In the genomic region with DNA sequence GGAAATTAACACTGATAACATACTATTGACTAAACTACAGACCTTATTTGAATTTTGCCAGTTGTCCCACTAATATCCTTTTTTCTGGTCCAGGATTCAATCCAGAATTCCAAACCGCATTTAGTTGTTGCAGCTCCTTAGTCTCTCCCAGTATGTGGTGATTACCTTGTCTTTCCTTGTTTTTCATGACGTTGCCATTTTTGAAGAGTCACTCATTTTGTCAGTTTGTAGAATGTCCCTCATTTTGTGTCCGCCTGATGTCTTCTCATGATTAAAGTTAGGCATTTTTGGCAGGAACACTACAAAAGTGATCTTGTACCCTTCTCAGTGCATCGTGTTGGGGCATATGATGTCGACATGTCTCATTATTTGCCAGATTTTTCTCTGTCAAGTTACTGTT, we compare ENCODE assay signal across 2 cellular contexts.
TF ChIP-seq lines count a peak whose summit lies in the region.

No MANE protein-coding gene starts in this region.

TF ChIP-seq in A549, 52 proteins besides CTCF, POLR2A, EP300 and RAD21:
- TF ChIP-seq, protein P1, sequence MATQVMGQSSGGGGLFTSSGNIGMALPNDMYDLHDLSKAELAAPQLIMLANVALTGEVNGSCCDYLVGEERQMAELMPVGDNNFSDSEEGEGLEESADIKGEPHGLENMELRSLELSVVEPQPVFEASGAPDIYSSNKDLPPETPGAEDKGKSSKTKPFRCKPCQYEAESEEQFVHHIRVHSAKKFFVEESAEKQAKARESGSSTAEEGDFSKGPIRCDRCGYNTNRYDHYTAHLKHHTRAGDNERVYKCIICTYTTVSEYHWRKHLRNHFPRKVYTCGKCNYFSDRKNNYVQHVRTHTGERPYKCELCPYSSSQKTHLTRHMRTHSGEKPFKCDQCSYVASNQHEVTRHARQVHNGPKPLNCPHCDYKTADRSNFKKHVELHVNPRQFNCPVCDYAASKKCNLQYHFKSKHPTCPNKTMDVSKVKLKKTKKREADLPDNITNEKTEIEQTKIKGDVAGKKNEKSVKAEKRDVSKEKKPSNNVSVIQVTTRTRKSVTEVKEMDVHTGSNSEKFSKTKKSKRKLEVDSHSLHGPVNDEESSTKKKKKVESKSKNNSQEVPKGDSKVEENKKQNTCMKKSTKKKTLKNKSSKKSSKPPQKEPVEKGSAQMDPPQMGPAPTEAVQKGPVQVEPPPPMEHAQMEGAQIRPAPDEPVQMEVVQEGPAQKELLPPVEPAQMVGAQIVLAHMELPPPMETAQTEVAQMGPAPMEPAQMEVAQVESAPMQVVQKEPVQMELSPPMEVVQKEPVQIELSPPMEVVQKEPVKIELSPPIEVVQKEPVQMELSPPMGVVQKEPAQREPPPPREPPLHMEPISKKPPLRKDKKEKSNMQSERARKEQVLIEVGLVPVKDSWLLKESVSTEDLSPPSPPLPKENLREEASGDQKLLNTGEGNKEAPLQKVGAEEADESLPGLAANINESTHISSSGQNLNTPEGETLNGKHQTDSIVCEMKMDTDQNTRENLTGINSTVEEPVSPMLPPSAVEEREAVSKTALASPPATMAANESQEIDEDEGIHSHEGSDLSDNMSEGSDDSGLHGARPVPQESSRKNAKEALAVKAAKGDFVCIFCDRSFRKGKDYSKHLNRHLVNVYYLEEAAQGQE (IDR thresholded peaks at IDR 0.05), result no peak
- TF ChIP-seq MAFK (IDR thresholded peaks at IDR 0.05; ENCODE audit: partially characterized antibody), result peak; percentile 5

TF ChIP-seq in K562, 482 proteins besides CTCF, POLR2A, EP300 and RAD21:
- no peak for TF ChIP-seq HOXB6 (CRISPR knock-in tag; IDR thresholded peaks at IDR 0.05; ENCODE audit: borderline replicate concordance)
- TF ChIP-seq RBM34 (IDR thresholded peaks at IDR 0.05; ENCODE audit: borderline replicate concordance, insufficient read depth, low read length), result no peak
- TF ChIP-seq ZNF316 (IDR thresholded peaks at IDR 0.05), result peak; percentile 81
- TF ChIP-seq C11orf30 (IDR thresholded peaks at IDR 0.05; ENCODE audit: low read depth), result peak; percentile 65; the same call in 1 of the 2 replicates
- no peak for TF ChIP-seq YBX1 (IDR thresholded peaks at IDR 0.05)
- TF ChIP-seq PHB (CRISPR knock-in tag; IDR thresholded peaks at IDR 0.05), result no peak
- TF ChIP-seq YY1 (IDR thresholded peaks at IDR 0.05; ENCODE audit: borderline replicate concordance in 1 of 3, control insufficient read depth in 1 of 3, extremely low read depth in 1 of 3, insufficient read depth in 3 of 3, insufficient read length in 1 of 3, insufficient replicate concordance in 2 of 3, low read depth in 1 of 3, low read length in 2 of 3), result peak in 1 of 3 experiments; percentile 30
- peak; percentile 55 for TF ChIP-seq MAFG (tag; conservative IDR thresholded peaks at IDR 0.05)
- TF ChIP-seq NFE2 (IDR thresholded peaks at IDR 0.05; ENCODE audit: low read depth), result 0 out of 2 replicates have a peak, but pooled peaks have one; percentile 5
